Comparison of ENCODE assay signal across 16 cellular contexts in the genomic region with DNA sequence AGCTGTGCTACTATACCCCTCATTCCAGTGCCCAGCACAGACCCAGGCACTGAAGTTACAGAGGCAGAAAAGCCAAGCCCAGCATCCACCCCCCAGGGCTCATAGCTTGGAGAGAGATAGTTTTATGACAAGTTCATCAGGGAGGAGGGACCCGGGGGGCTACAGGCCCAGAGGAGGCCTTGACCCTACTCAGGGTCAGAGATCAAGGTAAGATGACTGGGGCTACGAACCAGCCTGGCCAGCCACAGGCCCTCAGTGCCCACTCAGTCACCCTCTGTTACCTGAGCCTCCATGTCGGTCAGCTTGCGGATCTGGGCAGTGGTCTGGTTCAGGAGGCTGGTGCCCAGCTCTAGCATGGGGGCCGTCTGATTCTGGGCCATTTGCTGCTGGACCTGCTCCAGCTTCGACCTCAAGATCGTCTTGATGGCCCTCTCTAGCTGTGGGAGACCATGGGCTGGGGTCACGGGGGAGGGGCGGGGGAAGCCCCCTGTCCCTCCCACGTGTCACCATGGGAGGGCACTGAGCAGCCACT. TPM values are rescaled to one million over a fixed set of nuclear protein-coding genes. Genes with fewer than 3 reads are reported as not detected.
DNase-seq lines count a peak whose midpoint lies in the region; ATAC-seq and TF ChIP-seq lines count a peak whose summit lies in the region.
"Had no signal": no experiment of that assay in that cellular context is flagged by ENCODE, and none has a peak within 500 bp of the region (broad histone marks: within the 10 kb centered on the region; RNA-seq: fewer than 3 reads in every experiment).

No MANE protein-coding gene starts in this region.

- peaks cover 9% of the 10 kb centered on the region for H3K27me3 Mint-ChIP-seq in stimulated activated naive CD8-positive, alpha-beta T cell treated with anti-CD3 and anti-CD28 coated beads, Interleukin-15, amount 100 ng/mL, for 72 hours
- peaks cover 42% of the 10 kb centered on the region for H3K27me3 Mint-ChIP-seq in chondrocyte (ENCODE audit: low read depth)
- peaks cover 24% of the 10 kb centered on the region for H3K27me3 Mint-ChIP-seq in activated CD8-positive, alpha-beta T cell treated with anti-CD3 and anti-CD28 coated beads, Interleukin-2, amount 10 ng/mL, durations not matched to agents 7 days and 5 days (ENCODE audit: low read depth)

- CTCF ChIA-PET in activated CD8-positive, alpha-beta T cell treated with anti-CD3 and anti-CD28 coated beads, Interleukin-2, amount 10 ng/mL, durations not matched to agents 7 days and 5 days (lab: Charles Lee): no interaction called here

- H3K9me3 ChIP-seq in ovary: no peaks in the 10 kb centered on the region
- H3K9me3 ChIP-seq: Caco-2, HAP-1 had no signal

- 64 to 80% (median 69%) methylated on average over 6 to 10 of the region's 10 CpGs for WGBS in ovary, 3 donors

- no peaks in the 10 kb centered on the region for H3K9me3 Mint-ChIP-seq in stimulated activated naive CD8-positive, alpha-beta T cell treated with anti-CD3 and anti-CD28 coated beads, Interleukin-15, amount 100 ng/mL, for 72 hours
- H3K9me3 Mint-ChIP-seq in chondrocyte (ENCODE audit: low read depth): no peaks in the 10 kb centered on the region
- H3K9me3 Mint-ChIP-seq in activated CD8-positive, alpha-beta T cell treated with anti-CD3 and anti-CD28 coated beads, Interleukin-2, amount 10 ng/mL, durations not matched to agents 7 days and 5 days (ENCODE audit: insufficient read depth): no peaks in the 10 kb centered on the region

- no peaks in the 10 kb centered on the region for H3K36me3 ChIP-seq in ovary
- H3K36me3 ChIP-seq: HAP-1 had no signal

- peaks cover 8% of the 10 kb centered on the region for H3K4me1 Mint-ChIP-seq in stimulated activated naive CD8-positive, alpha-beta T cell treated with anti-CD3 and anti-CD28 coated beads, Interleukin-15, amount 100 ng/mL, for 72 hours
- H3K4me1 Mint-ChIP-seq in chondrocyte (ENCODE audit: low read depth): peaks cover 3% of the 10 kb centered on the region
- H3K4me1 Mint-ChIP-seq in activated CD8-positive, alpha-beta T cell treated with anti-CD3 and anti-CD28 coated beads, Interleukin-2, amount 10 ng/mL, durations not matched to agents 7 days and 5 days (ENCODE audit: low read depth): no peaks in the 10 kb centered on the region

- H3K4me3 Mint-ChIP-seq in stimulated activated naive CD8-positive, alpha-beta T cell treated with anti-CD3 and anti-CD28 coated beads, Interleukin-15, amount 100 ng/mL, for 72 hours: no peak overlapping the region
- no peak overlapping the region for H3K4me3 Mint-ChIP-seq in chondrocyte (ENCODE audit: unreplicated experiment)
- H3K4me3 Mint-ChIP-seq in activated CD8-positive, alpha-beta T cell treated with anti-CD3 and anti-CD28 coated beads, Interleukin-2, amount 10 ng/mL, durations not matched to agents 7 days and 5 days: no peak overlapping the region
- H3K4me3 Mint-ChIP-seq: CD8-positive, alpha-beta memory T cell had no signal

- no peak for TF ChIP-seq POLR2A in ovary (IDR thresholded peaks at IDR 0.05)

- no peak for TF ChIP-seq EP300 in ovary (IDR thresholded peaks at IDR 0.05)

- H3K27me3 ChIP-seq in ovary: no peaks in the 10 kb centered on the region

- H3K4me3 ChIP-seq in ovary: no peak overlapping the region
- H3K4me3 ChIP-seq: HAP-1 had no signal

- no peak for DNase-seq in stimulated activated naive CD8-positive, alpha-beta T cell treated with anti-CD3 and anti-CD28 coated beads, Interleukin-15, amount 100 ng/mL, for 72 hours
- DNase-seq in stimulated activated naive CD8-positive, alpha-beta T cell treated with anti-CD3 and anti-CD28 coated beads, Interleukin-15, Interleukin-2, amounts not matched to agents 100 U/mL and 50 U/mL, for 24 hours: no peak
- peak; percentile 53 for DNase-seq in chondrocyte (ENCODE audit: low spot score)
- peak in 4 of 5 donors; percentile 27 to 55 (median 40) for DNase-seq in ovary
- no peak for DNase-seq in activated CD8-positive, alpha-beta T cell treated with anti-CD3 and anti-CD28 coated beads, Interleukin-2, amount 10 ng/mL, durations not matched to agents 7 days and 5 days
- no peak for DNase-seq in ureter (ENCODE audit: low spot score)
- no peak for DNase-seq in NCI-H1694 (lab: John Stamatoyannopoulos, UW)
- DNase-seq in NCI-H146 treated with DMSO at 0.1 percent for 48 hours (lab: John Stamatoyannopoulos, UW; ENCODE audit: unreplicated experiment): no peak
- DNase-seq: ACHN, Caco-2, DND-41, GDM1, GOT3 had no signal

- POLR2A ChIA-PET in activated CD8-positive, alpha-beta T cell treated with anti-CD3 and anti-CD28 coated beads, Interleukin-2, amount 10 ng/mL, durations not matched to agents 7 days and 5 days (lab: Charles Lee): no interaction called here

- H3K4me1 ChIP-seq in ovary (ENCODE audit: insufficient read depth): peaks cover 14% of the 10 kb centered on the region
- H3K4me1 ChIP-seq: Caco-2 had no signal

- H3K36me3 Mint-ChIP-seq in chondrocyte (ENCODE audit: low read depth): no peaks in the 10 kb centered on the region
- no peaks in the 10 kb centered on the region for H3K36me3 Mint-ChIP-seq in activated CD8-positive, alpha-beta T cell treated with anti-CD3 and anti-CD28 coated beads, Interleukin-2, amount 10 ng/mL, durations not matched to agents 7 days and 5 days (ENCODE audit: low read depth)
- H3K36me3 Mint-ChIP-seq: CD8-positive, alpha-beta memory T cell had no signal

- intact Hi-C loops in ovary (cut with DNase I): loop anchor here in 1 of 4 donors (10.0 kb wide), 1 partner anchor 325 kb away; no protein-coding TSS in a partner anchor

- H3K27ac ChIP-seq in ovary: no peak overlapping the region

- no peak overlapping the region for H3K27ac Mint-ChIP-seq in stimulated activated naive CD8-positive, alpha-beta T cell treated with anti-CD3 and anti-CD28 coated beads, Interleukin-15, amount 100 ng/mL, for 72 hours
- no peak overlapping the region for H3K27ac Mint-ChIP-seq in chondrocyte (ENCODE audit: unreplicated experiment)
- no peak overlapping the region for H3K27ac Mint-ChIP-seq in activated CD8-positive, alpha-beta T cell treated with anti-CD3 and anti-CD28 coated beads, Interleukin-2, amount 10 ng/mL, durations not matched to agents 7 days and 5 days

- ATAC-seq in stimulated activated naive CD8-positive, alpha-beta T cell treated with anti-CD3 and anti-CD28 coated beads, Interleukin-15, amount 100 ng/mL, for 72 hours: peak; percentile 9
- no peak for ATAC-seq in stimulated activated naive CD8-positive, alpha-beta T cell treated with anti-CD3 and anti-CD28 coated beads, Interleukin-15, Interleukin-2, amounts not matched to agents 100 U/mL and 50 U/mL, for 24 hours
- no peak for ATAC-seq in activated CD8-positive, alpha-beta T cell treated with anti-CD3 and anti-CD28 coated beads, Interleukin-2, amount 10 ng/mL, durations not matched to agents 7 days and 5 days

- no peak for TF ChIP-seq CTCF in chondrocyte (IDR thresholded peaks at IDR 0.05)
- TF ChIP-seq CTCF in ovary (IDR thresholded peaks at IDR 0.05): no peak

RNA-seq across cellular contexts. Expression of gene ANGPT4, which starts 26.1 kb away (rescaled TPM):
- total RNA-seq in chondrocyte (0.12 TPM in 1 of 3 replicates, not detected in the others), ovary (10 to 100 TPM in 1 of 7 donors, 1 to 10 TPM in 4, under 1 TPM in 2; 0.58 to 10.7 (median 1.9) TPM), ureter (0.99 TPM)
- polyA plus RNA-seq in ovary: 1 to 10 TPM; 3.0 to 3.7 TPM
- not detected for total RNA-seq in activated CD8-positive, alpha-beta T cell treated with anti-CD3 and anti-CD28 coated beads, Interleukin-2, amount 10 ng/mL, durations not matched to agents 7 days and 5 days
- total RNA-seq: A172; Caco-2; CD8-positive, alpha-beta memory T cell had no signal
- polyA plus RNA-seq: CD8-positive, alpha-beta memory T cell had no signal

RNA-seq across cellular contexts. Expression of gene FAM110A, which starts 56.5 kb away (rescaled TPM):
- total RNA-seq in chondrocyte (2.0 to 2.6 TPM (median 2.4 TPM) in 3 replicates), ovary (1 to 10 TPM; 2.3 to 6.6 (median 3.9) TPM), ureter (35.1 TPM)
- polyA plus RNA-seq in ovary: 1 to 10 TPM; 2.1 to 2.5 TPM
- total RNA-seq in activated CD8-positive, alpha-beta T cell treated with anti-CD3 and anti-CD28 coated beads, Interleukin-2, amount 10 ng/mL, durations not matched to agents 7 days and 5 days: 10 to 100 TPM; 35.9 to 36.3 TPM

Comparison
In these comparisons a context has a peak if more than half of its experiments do, and no peak if none do; other contexts are left out.
1. DNase-seq: peak in chondrocyte (single experiment) and ovary (4 of 5); none in stimulated activated naive CD8-positive, alpha-beta T cell treated with anti-CD3 and anti-CD28 coated beads, Interleukin-15, amount 100 ng/mL, for 72 hours (0 of 2), stimulated activated naive CD8-positive, alpha-beta T cell treated with anti-CD3 and anti-CD28 coated beads, Interleukin-15, Interleukin-2, amounts not matched to agents 100 U/mL and 50 U/mL, for 24 hours (single experiment), activated CD8-positive, alpha-beta T cell treated with anti-CD3 and anti-CD28 coated beads, Interleukin-2, amount 10 ng/mL, durations not matched to agents 7 days and 5 days (single experiment), ureter (single experiment), NCI-H1694 (single experiment) and NCI-H146 treated with DMSO at 0.1 percent for 48 hours (single experiment).